ENCODE assay signal across 1 cellular context in genomic region chr5:132293992-132294727, GRCh38.
TF ChIP-seq lines count a peak whose summit lies in the region.

Gene SLC22A4 (plus strand): TSS chr5:132294394. CDS start chr5:132294617, 223 bp downstream.

TF ChIP-seq in HepG2, 621 proteins besides CTCF, POLR2A, EP300 and RAD21 (continued from another document and continues in another):
- no peak for TF ChIP-seq ZNF496 (CRISPR knock-in tag; IDR thresholded peaks at IDR 0.05; ENCODE audit: insufficient replicate concordance)
- no peak for TF ChIP-seq ZNF138 (CRISPR knock-in tag; IDR thresholded peaks at IDR 0.05; ENCODE audit: low read depth)
- no peak; the same call in none of the 2 replicates for TF ChIP-seq PPARG (CRISPR knock-in tag; conservative IDR thresholded peaks at IDR 0.05)
- no peak for TF ChIP-seq DRAP1 (CRISPR knock-in tag; IDR thresholded peaks at IDR 0.05)
- no peak for TF ChIP-seq FOXP1 (IDR thresholded peaks at IDR 0.05)
- TF ChIP-seq FOXP1 (CRISPR knock-in tag; IDR thresholded peaks at IDR 0.05) = no peak
- peak; percentile 92 for TF ChIP-seq MAX (IDR thresholded peaks at IDR 0.05)
- no peak for TF ChIP-seq HHEX (CRISPR knock-in tag; IDR thresholded peaks at IDR 0.05)
- TF ChIP-seq SP1 (IDR thresholded peaks at IDR 0.05) = no peak
- TF ChIP-seq SP1 (CRISPR knock-in tag; IDR thresholded peaks at IDR 0.05) = peak; percentile 70
- TF ChIP-seq ELF1 (CRISPR knock-in tag; IDR thresholded peaks at IDR 0.05) = no peak; the same call in 1 of the 2 replicates
- no peak for TF ChIP-seq ZNF24 (IDR thresholded peaks at IDR 0.05)
- no peak for TF ChIP-seq CEBPZ (IDR thresholded peaks at IDR 0.05; ENCODE audit: low read length)
- TF ChIP-seq MEF2D (CRISPR knock-in tag; IDR thresholded peaks at IDR 0.05) = no peak; the same call in none of the 2 replicates
- TF ChIP-seq SP5 (CRISPR knock-in tag; IDR thresholded peaks at IDR 0.05; ENCODE audit: borderline replicate concordance, low read depth) = peak; percentile 82; the same call in 1 of the 2 replicates
- TF ChIP-seq SMAD3 (CRISPR knock-in tag; IDR thresholded peaks at IDR 0.05) = no peak
- TF ChIP-seq ATF2 (CRISPR knock-in tag; IDR thresholded peaks at IDR 0.05) = peak; percentile 63
- peak; percentile 17; the same call in 1 of the 2 replicates for TF ChIP-seq NAIF1 (CRISPR knock-in tag; IDR thresholded peaks at IDR 0.05; ENCODE audit: borderline replicate concordance)
- no peak for TF ChIP-seq ETS1 (CRISPR knock-in tag; IDR thresholded peaks at IDR 0.05)
- TF ChIP-seq TAF1 (CRISPR knock-in tag; IDR thresholded peaks at IDR 0.05) = no peak; the same call in 1 of the 2 replicates
- TF ChIP-seq ZFP37 (CRISPR knock-in tag; IDR thresholded peaks at IDR 0.05; ENCODE audit: borderline replicate concordance) = peak; percentile 81; the same call in 1 of the 2 replicates
- TF ChIP-seq ZNF441 (CRISPR knock-in tag; IDR thresholded peaks at IDR 0.05; ENCODE audit: borderline replicate concordance) = peak; percentile 23; the same call in 1 of the 2 replicates
- no peak for TF ChIP-seq HNRNPH1 (optimal IDR thresholded peaks at IDR 0.05; ENCODE audit: low read depth, low read length)
- no peak for TF ChIP-seq ZNF7 (CRISPR knock-in tag; IDR thresholded peaks at IDR 0.05)
- TF ChIP-seq ETV6 (CRISPR knock-in tag; conservative IDR thresholded peaks at IDR 0.05) = no peak
- 0 out of 4 replicates have a peak, but pooled peaks of 1 of the 2 experiments have one; percentile 41 for TF ChIP-seq KLF16 (CRISPR knock-in tag; IDR thresholded peaks at IDR 0.05)
- TF ChIP-seq ZBTB25 (CRISPR knock-in tag; IDR thresholded peaks at IDR 0.05) = peak; percentile 77
- TF ChIP-seq YEATS4 (CRISPR knock-in tag; IDR thresholded peaks at IDR 0.05; ENCODE audit: borderline replicate concordance) = peak; percentile 76
- no peak for TF ChIP-seq ZNF713 (CRISPR knock-in tag; IDR thresholded peaks at IDR 0.05)
- no peak for TF ChIP-seq CENPT (CRISPR knock-in tag; IDR thresholded peaks at IDR 0.05; ENCODE audit: low read depth)
- TF ChIP-seq GLMP (CRISPR knock-in tag; IDR thresholded peaks at IDR 0.05; ENCODE audit: borderline replicate concordance) = no peak
- TF ChIP-seq SMARCC2 (IDR thresholded peaks at IDR 0.05) = no peak
- TF ChIP-seq NCOA5 (CRISPR knock-in tag; IDR thresholded peaks at IDR 0.05) = no peak
- peak; percentile 27; the same call in 1 of the 2 replicates for TF ChIP-seq NFATC3 (CRISPR knock-in tag; IDR thresholded peaks at IDR 0.05)
- no peak for TF ChIP-seq HIVEP1 (CRISPR knock-in tag; IDR thresholded peaks at IDR 0.05)
- no peak for TF ChIP-seq ZNF775 (CRISPR knock-in tag; IDR thresholded peaks at IDR 0.05; ENCODE audit: borderline replicate concordance)
- TF ChIP-seq ZNF230 (CRISPR knock-in tag; IDR thresholded peaks at IDR 0.05) = 0 out of 2 replicates have a peak, but pooled peaks have one; percentile 17
- no peak for TF ChIP-seq TIGD3 (CRISPR knock-in tag; IDR thresholded peaks at IDR 0.05; ENCODE audit: borderline replicate concordance)
- TF ChIP-seq RFXANK (CRISPR knock-in tag; IDR thresholded peaks at IDR 0.05) = no peak
- TF ChIP-seq EED (CRISPR knock-in tag; IDR thresholded peaks at IDR 0.05) = no peak
- 0 out of 2 replicates have a peak, but pooled peaks have one; percentile 39 for TF ChIP-seq THAP9 (CRISPR knock-in tag; IDR thresholded peaks at IDR 0.05; ENCODE audit: borderline replicate concordance)
- TF ChIP-seq ZKSCAN8 (CRISPR knock-in tag; IDR thresholded peaks at IDR 0.05; ENCODE audit: borderline replicate concordance) = no peak
- TF ChIP-seq NR1H2 (CRISPR knock-in tag; IDR thresholded peaks at IDR 0.05; ENCODE audit: borderline replicate concordance, low read depth) = no peak
- no peak for TF ChIP-seq ZNF552 (CRISPR knock-in tag; IDR thresholded peaks at IDR 0.05; ENCODE audit: borderline replicate concordance)
- no peak for TF ChIP-seq NFIB (CRISPR knock-in tag; IDR thresholded peaks at IDR 0.05; ENCODE audit: borderline replicate concordance)
- no peak for TF ChIP-seq RERE (CRISPR knock-in tag; IDR thresholded peaks at IDR 0.05; ENCODE audit: low read depth)
- TF ChIP-seq GTF2F1 (IDR thresholded peaks at IDR 0.05; ENCODE audit: low read length) = no peak
- TF ChIP-seq SP4 (CRISPR knock-in tag; IDR thresholded peaks at IDR 0.05) = peak; percentile 22
